Comparison of ENCODE assay signal across 1 cellular context in genomic region chr22:21867528-21868266, GRCh38.
TF ChIP-seq lines count a peak whose summit lies in the region.

TSS of gene MAPK1 (minus strand) at chr22:21867645. CDS start at chr22:21867440, 205 bp downstream.

TF ChIP-seq in GM12878, 131 proteins besides CTCF, POLR2A, EP300 and RAD21 (continued from another document and continues in another):
- TF ChIP-seq JUND (IDR thresholded peaks at IDR 0.05; ENCODE audit: low read depth, low read length): no peak; the same call in 1 of the 2 replicates
- TF ChIP-seq STAT1 (conservative IDR thresholded peaks at IDR 0.05): no peak
- TF ChIP-seq RELB (IDR thresholded peaks at IDR 0.05; ENCODE audit: low read depth): peak; percentile 74
- TF ChIP-seq USF2 (IDR thresholded peaks at IDR 0.05; ENCODE audit: borderline replicate concordance, low read depth, low read length): peak; percentile 35; the same call in 1 of the 2 replicates
- no peak for TF ChIP-seq NFXL1 (IDR thresholded peaks at IDR 0.05; ENCODE audit: borderline replicate concordance)
- no peak for TF ChIP-seq SREBF1 (IDR thresholded peaks at IDR 0.05; ENCODE audit: low read length)
- peak; percentile 67 for TF ChIP-seq BACH1 (IDR thresholded peaks at IDR 0.05; ENCODE audit: borderline replicate concordance)
- peak; percentile 65 for TF ChIP-seq PBX3 (IDR thresholded peaks at IDR 0.05; ENCODE audit: insufficient replicate concordance, low read depth, low read length)
- TF ChIP-seq TAF1 (IDR thresholded peaks at IDR 0.05; ENCODE audit: borderline replicate concordance, low read depth, low read length): peak; percentile 78
- peak; percentile 100 for TF ChIP-seq POU2F2 (IDR thresholded peaks at IDR 0.05; ENCODE audit: borderline replicate concordance, low read depth, low read length)
- TF ChIP-seq WRNIP1 (IDR thresholded peaks at IDR 0.05; ENCODE audit: borderline replicate concordance, low read depth, low read length): no peak
- TF ChIP-seq ATF3 (IDR thresholded peaks at IDR 0.05; ENCODE audit: borderline replicate concordance, extremely low read depth, low read depth, low read length): peak; percentile 34; the same call in 1 of the 2 replicates
- peak; percentile 84 for TF ChIP-seq MLLT1 (IDR thresholded peaks at IDR 0.05)
- peak; percentile 75 for TF ChIP-seq MEF2B (IDR thresholded peaks at IDR 0.05; ENCODE audit: partially characterized antibody, poor library complexity, severe bottlenecking)
- TF ChIP-seq FOS (IDR thresholded peaks at IDR 0.05; ENCODE audit: borderline replicate concordance, extremely low read depth, insufficient read length): no peak
- TF ChIP-seq E4F1 (IDR thresholded peaks at IDR 0.05; ENCODE audit: borderline replicate concordance, partially characterized antibody): no peak
- no peak for TF ChIP-seq CBX3 (IDR thresholded peaks at IDR 0.05; ENCODE audit: borderline replicate concordance, low read depth)
- TF ChIP-seq USF1 (IDR thresholded peaks at IDR 0.05; ENCODE audit: borderline replicate concordance, extremely low read length, insufficient read depth, low read depth, low read length): peak; percentile 78
- TF ChIP-seq JUNB (IDR thresholded peaks at IDR 0.05): peak; percentile 74
- peak; percentile 34; the same call in 1 of the 2 replicates for TF ChIP-seq ZNF687 (IDR thresholded peaks at IDR 0.05)
- no peak for TF ChIP-seq SIX5 (IDR thresholded peaks at IDR 0.05; ENCODE audit: low read depth, low read length, severe bottlenecking)
- TF ChIP-seq NR2C2 (IDR thresholded peaks at IDR 0.05; ENCODE audit: borderline replicate concordance, control insufficient read depth, insufficient read length, low read depth): no peak
- TF ChIP-seq ZBTB4 (CRISPR knock-in tag; IDR thresholded peaks at IDR 0.05): no peak
- peak; percentile 47; the same call in 1 of the 2 replicates for TF ChIP-seq ZNF217 (IDR thresholded peaks at IDR 0.05)
- no peak for TF ChIP-seq CBX5 (IDR thresholded peaks at IDR 0.05; ENCODE audit: low read depth)
- TF ChIP-seq GABPA (IDR thresholded peaks at IDR 0.05; ENCODE audit: low read depth): no peak
- peak; percentile 96 for TF ChIP-seq TBL1XR1 (IDR thresholded peaks at IDR 0.05; ENCODE audit: low read depth, low read length)
- TF ChIP-seq PRDM15 (CRISPR knock-in tag; IDR thresholded peaks at IDR 0.05): no peak
- TF ChIP-seq HDAC2 (IDR thresholded peaks at IDR 0.05): peak; percentile 25; the same call in 1 of the 2 replicates
- no peak for TF ChIP-seq NFYA (IDR thresholded peaks at IDR 0.05; ENCODE audit: borderline replicate concordance, low read depth, low read length)
- TF ChIP-seq SMAD5 (IDR thresholded peaks at IDR 0.05; ENCODE audit: low read depth): peak; percentile 60
- TF ChIP-seq ZBED1 (IDR thresholded peaks at IDR 0.05; ENCODE audit: borderline replicate concordance): no peak; the same call in 1 of the 2 replicates
- TF ChIP-seq ZZZ3 (IDR thresholded peaks at IDR 0.05; ENCODE audit: control insufficient read depth, insufficient read length, low read depth): no peak
- TF ChIP-seq RAD51 (IDR thresholded peaks at IDR 0.05): peak; percentile 77
- 0 out of 2 replicates have a peak, but pooled peaks have one; percentile 52 for TF ChIP-seq STAT3 (IDR thresholded peaks at IDR 0.05; ENCODE audit: low read depth, low read length)
- no peak for TF ChIP-seq PAX8 (IDR thresholded peaks at IDR 0.05)
